Comparison of ENCODE assay signal across 2 cellular contexts in the genomic region with DNA sequence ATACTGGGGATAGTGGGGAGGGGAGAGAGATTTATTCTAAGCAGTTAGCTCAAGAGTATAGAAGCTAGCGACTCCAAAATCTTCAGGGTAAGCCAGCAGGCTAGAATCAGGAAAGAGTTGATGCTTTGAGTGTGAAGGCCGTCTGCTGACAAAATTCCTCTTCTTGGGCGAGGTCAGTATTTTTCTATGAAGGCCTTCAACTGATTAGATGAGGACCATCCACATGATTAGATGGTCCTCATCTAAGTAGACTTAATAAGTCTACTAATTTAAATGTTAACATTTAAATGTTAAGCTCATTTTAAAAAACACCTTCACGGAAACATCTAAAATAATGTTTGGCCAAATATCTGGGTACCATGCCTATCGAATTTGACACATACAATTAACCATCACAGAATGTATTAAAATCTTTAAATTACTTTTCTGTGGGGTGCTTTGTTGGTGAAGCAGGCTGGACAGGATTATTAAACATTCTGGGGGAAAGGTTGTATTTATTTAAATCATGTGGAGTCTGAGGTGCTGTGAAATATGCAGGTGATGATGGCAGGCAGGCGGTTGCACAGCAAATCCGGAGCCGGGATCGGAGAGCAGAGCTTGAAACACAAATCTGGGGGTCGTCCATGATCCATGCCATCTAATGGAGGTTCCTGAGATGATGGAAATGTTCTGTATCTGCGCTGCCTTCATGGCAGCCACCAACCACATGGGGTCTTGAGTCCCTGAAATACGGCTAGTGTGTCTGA.
TF ChIP-seq lines count a peak whose summit lies in the region.

No MANE protein-coding gene starts in this region.

TF ChIP-seq in HepG2, 621 proteins besides CTCF, POLR2A, EP300 and RAD21:
- TF ChIP-seq, protein P1, sequence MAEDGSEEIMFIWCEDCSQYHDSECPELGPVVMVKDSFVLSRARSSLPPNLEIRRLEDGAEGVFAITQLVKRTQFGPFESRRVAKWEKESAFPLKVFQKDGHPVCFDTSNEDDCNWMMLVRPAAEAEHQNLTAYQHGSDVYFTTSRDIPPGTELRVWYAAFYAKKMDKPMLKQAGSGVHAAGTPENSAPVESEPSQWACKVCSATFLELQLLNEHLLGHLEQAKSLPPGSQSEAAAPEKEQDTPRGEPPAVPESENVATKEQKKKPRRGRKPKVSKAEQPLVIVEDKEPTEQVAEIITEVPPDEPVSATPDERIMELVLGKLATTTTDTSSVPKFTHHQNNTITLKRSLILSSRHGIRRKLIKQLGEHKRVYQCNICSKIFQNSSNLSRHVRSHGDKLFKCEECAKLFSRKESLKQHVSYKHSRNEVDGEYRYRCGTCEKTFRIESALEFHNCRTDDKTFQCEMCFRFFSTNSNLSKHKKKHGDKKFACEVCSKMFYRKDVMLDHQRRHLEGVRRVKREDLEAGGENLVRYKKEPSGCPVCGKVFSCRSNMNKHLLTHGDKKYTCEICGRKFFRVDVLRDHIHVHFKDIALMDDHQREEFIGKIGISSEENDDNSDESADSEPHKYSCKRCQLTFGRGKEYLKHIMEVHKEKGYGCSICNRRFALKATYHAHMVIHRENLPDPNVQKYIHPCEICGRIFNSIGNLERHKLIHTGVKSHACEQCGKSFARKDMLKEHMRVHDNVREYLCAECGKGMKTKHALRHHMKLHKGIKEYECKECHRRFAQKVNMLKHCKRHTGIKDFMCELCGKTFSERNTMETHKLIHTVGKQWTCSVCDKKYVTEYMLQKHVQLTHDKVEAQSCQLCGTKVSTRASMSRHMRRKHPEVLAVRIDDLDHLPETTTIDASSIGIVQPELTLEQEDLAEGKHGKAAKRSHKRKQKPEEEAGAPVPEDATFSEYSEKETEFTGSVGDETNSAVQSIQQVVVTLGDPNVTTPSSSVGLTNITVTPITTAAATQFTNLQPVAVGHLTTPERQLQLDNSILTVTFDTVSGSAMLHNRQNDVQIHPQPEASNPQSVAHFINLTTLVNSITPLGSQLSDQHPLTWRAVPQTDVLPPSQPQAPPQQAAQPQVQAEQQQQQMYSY (CRISPR knock-in tag; IDR thresholded peaks at IDR 0.05), result peak; percentile 28; the same call in 1 of the 2 replicates
- TF ChIP-seq, protein P2, sequence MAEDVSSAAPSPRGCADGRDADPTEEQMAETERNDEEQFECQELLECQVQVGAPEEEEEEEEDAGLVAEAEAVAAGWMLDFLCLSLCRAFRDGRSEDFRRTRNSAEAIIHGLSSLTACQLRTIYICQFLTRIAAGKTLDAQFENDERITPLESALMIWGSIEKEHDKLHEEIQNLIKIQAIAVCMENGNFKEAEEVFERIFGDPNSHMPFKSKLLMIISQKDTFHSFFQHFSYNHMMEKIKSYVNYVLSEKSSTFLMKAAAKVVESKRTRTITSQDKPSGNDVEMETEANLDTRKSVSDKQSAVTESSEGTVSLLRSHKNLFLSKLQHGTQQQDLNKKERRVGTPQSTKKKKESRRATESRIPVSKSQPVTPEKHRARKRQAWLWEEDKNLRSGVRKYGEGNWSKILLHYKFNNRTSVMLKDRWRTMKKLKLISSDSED (CRISPR knock-in tag; IDR thresholded peaks at IDR 0.05), result no peak
- TF ChIP-seq DPF2 (CRISPR knock-in tag; IDR thresholded peaks at IDR 0.05; ENCODE audit: borderline replicate concordance, low read depth) (no peak), ZNF451 (CRISPR knock-in tag; IDR thresholded peaks at IDR 0.05) (no peak)

TF ChIP-seq in K562, 482 proteins besides CTCF, POLR2A, EP300 and RAD21:
- TF ChIP-seq, protein P3, sequence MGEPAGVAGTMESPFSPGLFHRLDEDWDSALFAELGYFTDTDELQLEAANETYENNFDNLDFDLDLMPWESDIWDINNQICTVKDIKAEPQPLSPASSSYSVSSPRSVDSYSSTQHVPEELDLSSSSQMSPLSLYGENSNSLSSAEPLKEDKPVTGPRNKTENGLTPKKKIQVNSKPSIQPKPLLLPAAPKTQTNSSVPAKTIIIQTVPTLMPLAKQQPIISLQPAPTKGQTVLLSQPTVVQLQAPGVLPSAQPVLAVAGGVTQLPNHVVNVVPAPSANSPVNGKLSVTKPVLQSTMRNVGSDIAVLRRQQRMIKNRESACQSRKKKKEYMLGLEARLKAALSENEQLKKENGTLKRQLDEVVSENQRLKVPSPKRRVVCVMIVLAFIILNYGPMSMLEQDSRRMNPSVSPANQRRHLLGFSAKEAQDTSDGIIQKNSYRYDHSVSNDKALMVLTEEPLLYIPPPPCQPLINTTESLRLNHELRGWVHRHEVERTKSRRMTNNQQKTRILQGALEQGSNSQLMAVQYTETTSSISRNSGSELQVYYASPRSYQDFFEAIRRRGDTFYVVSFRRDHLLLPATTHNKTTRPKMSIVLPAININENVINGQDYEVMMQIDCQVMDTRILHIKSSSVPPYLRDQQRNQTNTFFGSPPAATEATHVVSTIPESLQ (CRISPR knock-in tag; IDR thresholded peaks at IDR 0.05), result no peak
- TF ChIP-seq, protein P4, sequence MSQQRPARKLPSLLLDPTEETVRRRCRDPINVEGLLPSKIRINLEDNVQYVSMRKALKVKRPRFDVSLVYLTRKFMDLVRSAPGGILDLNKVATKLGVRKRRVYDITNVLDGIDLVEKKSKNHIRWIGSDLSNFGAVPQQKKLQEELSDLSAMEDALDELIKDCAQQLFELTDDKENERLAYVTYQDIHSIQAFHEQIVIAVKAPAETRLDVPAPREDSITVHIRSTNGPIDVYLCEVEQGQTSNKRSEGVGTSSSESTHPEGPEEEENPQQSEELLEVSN (IDR thresholded peaks at IDR 0.05; ENCODE audit: borderline replicate concordance in 1 of 2, extremely low read depth in 1 of 2, insufficient read depth in 1 of 2, insufficient read length in 1 of 2, low read depth in 1 of 2, low read length in 1 of 2, poor library complexity in 1 of 2, severe bottlenecking in 1 of 2), result no peak
- TF ChIP-seq FOXM1 (IDR thresholded peaks at IDR 0.05; ENCODE audit: low read depth), result no peak
- TF ChIP-seq FOXM1 (CRISPR knock-in tag; IDR thresholded peaks at IDR 0.05; ENCODE audit: low read depth), result no peak
- no peak for TF ChIP-seq ZNF780A (CRISPR knock-in tag; IDR thresholded peaks at IDR 0.05)
- peak; percentile 78 for TF ChIP-seq ZNF134 (CRISPR knock-in tag; conservative IDR thresholded peaks at IDR 0.05)
